Comparison of ENCODE assay signal across 1 cellular context in genomic region chr19:29665826-29666633, GRCh38.
TF ChIP-seq lines count a peak whose summit lies in the region.

No MANE protein-coding gene starts in this region.

TF ChIP-seq in HEK293, 187 proteins besides CTCF, POLR2A, EP300 and RAD21 (continued from another document and continues in another):
- TF ChIP-seq, protein P1, sequence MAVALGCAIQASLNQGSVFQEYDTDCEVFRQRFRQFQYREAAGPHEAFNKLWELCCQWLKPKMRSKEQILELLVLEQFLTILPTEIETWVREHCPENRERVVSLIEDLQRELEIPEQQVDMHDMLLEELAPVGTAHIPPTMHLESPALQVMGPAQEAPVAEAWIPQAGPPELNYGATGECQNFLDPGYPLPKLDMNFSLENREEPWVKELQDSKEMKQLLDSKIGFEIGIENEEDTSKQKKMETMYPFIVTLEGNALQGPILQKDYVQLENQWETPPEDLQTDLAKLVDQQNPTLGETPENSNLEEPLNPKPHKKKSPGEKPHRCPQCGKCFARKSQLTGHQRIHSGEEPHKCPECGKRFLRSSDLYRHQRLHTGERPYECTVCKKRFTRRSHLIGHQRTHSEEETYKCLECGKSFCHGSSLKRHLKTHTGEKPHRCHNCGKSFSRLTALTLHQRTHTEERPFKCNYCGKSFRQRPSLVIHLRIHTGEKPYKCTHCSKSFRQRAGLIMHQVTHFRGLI (tag by site-specific recombination; IDR thresholded peaks at IDR 0.05), result peak; percentile 70
- TF ChIP-seq ZNF423 (tag by site-specific recombination; IDR thresholded peaks at IDR 0.05) (no peak), ZNF112 (tag by site-specific recombination; IDR thresholded peaks at IDR 0.05) (no peak), KLF8 (tag by site-specific recombination; IDR thresholded peaks at IDR 0.05) (peak; percentile 56), KLF10 (tag by site-specific recombination; IDR thresholded peaks at IDR 0.05) (no peak), ZNF670 (tag by site-specific recombination; IDR thresholded peaks at IDR 0.05; ENCODE audit: low read depth) (no peak), ZNF341 (tag by site-specific recombination; IDR thresholded peaks at IDR 0.05; ENCODE audit: low read depth) (peak; percentile 4; the same call in 1 of the 2 replicates), TRIM28 (IDR thresholded peaks at IDR 0.05; ENCODE audit: borderline replicate concordance, low read length) (no peak), ZBTB48 (tag by site-specific recombination; IDR thresholded peaks at IDR 0.05) (peak; percentile 31; the same call in 1 of the 2 replicates), ZBTB44 (tag by site-specific recombination; IDR thresholded peaks at IDR 0.05) (no peak), GLI4 (tag by site-specific recombination; IDR thresholded peaks at IDR 0.05) (0 out of 2 replicates have a peak, but pooled peaks have one; percentile 1), ZNF350 (tag by site-specific recombination; IDR thresholded peaks at IDR 0.05) (no peak), ZNF549 (tag by site-specific recombination; IDR thresholded peaks at IDR 0.05) (no peak), ZNF23 (tag by site-specific recombination; IDR thresholded peaks at IDR 0.05; ENCODE audit: borderline replicate concordance) (no peak), ZNF664 (tag by site-specific recombination; IDR thresholded peaks at IDR 0.05) (no peak), ZBTB21 (tag by site-specific recombination; IDR thresholded peaks at IDR 0.05) (no peak), ZNF248 (tag by site-specific recombination; IDR thresholded peaks at IDR 0.05) (no peak), ZNF184 (tag by site-specific recombination; IDR thresholded peaks at IDR 0.05) (no peak), HOXC10 (CRISPR knock-in tag; IDR thresholded peaks at IDR 0.05) (no peak), OVOL3 (tag by site-specific recombination; IDR thresholded peaks at IDR 0.05) (no peak), ZNF10 (tag by site-specific recombination; IDR thresholded peaks at IDR 0.05) (no peak), ZNF514 (tag by site-specific recombination; IDR thresholded peaks at IDR 0.05) (no peak), ZNF585B (tag by site-specific recombination; IDR thresholded peaks at IDR 0.05) (no peak), ZNF335 (tag by site-specific recombination; conservative IDR thresholded peaks at IDR 0.05) (peak; percentile 85), ZNF843 (tag by site-specific recombination; IDR thresholded peaks at IDR 0.05) (no peak), HOXD13 (CRISPR knock-in tag; IDR thresholded peaks at IDR 0.05; ENCODE audit: borderline replicate concordance) (no peak), TSHZ1 (tag by site-specific recombination; IDR thresholded peaks at IDR 0.05; ENCODE audit: borderline replicate concordance) (no peak), ZNF791 (tag by site-specific recombination; IDR thresholded peaks at IDR 0.05) (no peak), ZFP69B (tag by site-specific recombination; IDR thresholded peaks at IDR 0.05) (no peak), ZNF391 (tag by site-specific recombination; IDR thresholded peaks at IDR 0.05; ENCODE audit: borderline replicate concordance, low read depth) (no peak), GLIS2 (tag by site-specific recombination; IDR thresholded peaks at IDR 0.05) (peak; percentile 78), ZNF202 (tag by site-specific recombination; IDR thresholded peaks at IDR 0.05; ENCODE audit: borderline replicate concordance) (no peak), ZNF571 (tag by site-specific recombination; IDR thresholded peaks at IDR 0.05) (no peak), ZBTB7A (tag by site-specific recombination; IDR thresholded peaks at IDR 0.05; ENCODE audit: low read depth) (no peak; the same call in none of the 2 replicates), ZNF768 (tag by site-specific recombination; IDR thresholded peaks at IDR 0.05) (no peak), INSM2 (tag by site-specific recombination; IDR thresholded peaks at IDR 0.05) (peak; percentile 3; the same call in 1 of the 2 replicates), ZNF747 (tag by site-specific recombination; IDR thresholded peaks at IDR 0.05) (no peak), ZFP37 (tag by site-specific recombination; IDR thresholded peaks at IDR 0.05) (no peak; the same call in 1 of the 2 replicates), KLF7 (tag by site-specific recombination; IDR thresholded peaks at IDR 0.05; ENCODE audit: borderline replicate concordance) (no peak), ZNF121 (tag by site-specific recombination; IDR thresholded peaks at IDR 0.05) (0 out of 2 replicates have a peak, but pooled peaks have one; percentile 24)
- TF ChIP-seq, protein P2, sequence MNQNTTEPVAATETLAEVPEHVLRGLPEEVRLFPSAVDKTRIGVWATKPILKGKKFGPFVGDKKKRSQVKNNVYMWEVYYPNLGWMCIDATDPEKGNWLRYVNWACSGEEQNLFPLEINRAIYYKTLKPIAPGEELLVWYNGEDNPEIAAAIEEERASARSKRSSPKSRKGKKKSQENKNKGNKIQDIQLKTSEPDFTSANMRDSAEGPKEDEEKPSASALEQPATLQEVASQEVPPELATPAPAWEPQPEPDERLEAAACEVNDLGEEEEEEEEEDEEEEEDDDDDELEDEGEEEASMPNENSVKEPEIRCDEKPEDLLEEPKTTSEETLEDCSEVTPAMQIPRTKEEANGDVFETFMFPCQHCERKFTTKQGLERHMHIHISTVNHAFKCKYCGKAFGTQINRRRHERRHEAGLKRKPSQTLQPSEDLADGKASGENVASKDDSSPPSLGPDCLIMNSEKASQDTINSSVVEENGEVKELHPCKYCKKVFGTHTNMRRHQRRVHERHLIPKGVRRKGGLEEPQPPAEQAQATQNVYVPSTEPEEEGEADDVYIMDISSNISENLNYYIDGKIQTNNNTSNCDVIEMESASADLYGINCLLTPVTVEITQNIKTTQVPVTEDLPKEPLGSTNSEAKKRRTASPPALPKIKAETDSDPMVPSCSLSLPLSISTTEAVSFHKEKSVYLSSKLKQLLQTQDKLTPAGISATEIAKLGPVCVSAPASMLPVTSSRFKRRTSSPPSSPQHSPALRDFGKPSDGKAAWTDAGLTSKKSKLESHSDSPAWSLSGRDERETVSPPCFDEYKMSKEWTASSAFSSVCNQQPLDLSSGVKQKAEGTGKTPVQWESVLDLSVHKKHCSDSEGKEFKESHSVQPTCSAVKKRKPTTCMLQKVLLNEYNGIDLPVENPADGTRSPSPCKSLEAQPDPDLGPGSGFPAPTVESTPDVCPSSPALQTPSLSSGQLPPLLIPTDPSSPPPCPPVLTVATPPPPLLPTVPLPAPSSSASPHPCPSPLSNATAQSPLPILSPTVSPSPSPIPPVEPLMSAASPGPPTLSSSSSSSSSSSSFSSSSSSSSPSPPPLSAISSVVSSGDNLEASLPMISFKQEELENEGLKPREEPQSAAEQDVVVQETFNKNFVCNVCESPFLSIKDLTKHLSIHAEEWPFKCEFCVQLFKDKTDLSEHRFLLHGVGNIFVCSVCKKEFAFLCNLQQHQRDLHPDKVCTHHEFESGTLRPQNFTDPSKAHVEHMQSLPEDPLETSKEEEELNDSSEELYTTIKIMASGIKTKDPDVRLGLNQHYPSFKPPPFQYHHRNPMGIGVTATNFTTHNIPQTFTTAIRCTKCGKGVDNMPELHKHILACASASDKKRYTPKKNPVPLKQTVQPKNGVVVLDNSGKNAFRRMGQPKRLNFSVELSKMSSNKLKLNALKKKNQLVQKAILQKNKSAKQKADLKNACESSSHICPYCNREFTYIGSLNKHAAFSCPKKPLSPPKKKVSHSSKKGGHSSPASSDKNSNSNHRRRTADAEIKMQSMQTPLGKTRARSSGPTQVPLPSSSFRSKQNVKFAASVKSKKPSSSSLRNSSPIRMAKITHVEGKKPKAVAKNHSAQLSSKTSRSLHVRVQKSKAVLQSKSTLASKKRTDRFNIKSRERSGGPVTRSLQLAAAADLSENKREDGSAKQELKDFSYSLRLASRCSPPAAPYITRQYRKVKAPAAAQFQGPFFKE (tag by site-specific recombination; IDR thresholded peaks at IDR 0.05; ENCODE audit: borderline replicate concordance), result peak; percentile 94; the same call in 1 of the 2 replicates
- TF ChIP-seq, protein P3, sequence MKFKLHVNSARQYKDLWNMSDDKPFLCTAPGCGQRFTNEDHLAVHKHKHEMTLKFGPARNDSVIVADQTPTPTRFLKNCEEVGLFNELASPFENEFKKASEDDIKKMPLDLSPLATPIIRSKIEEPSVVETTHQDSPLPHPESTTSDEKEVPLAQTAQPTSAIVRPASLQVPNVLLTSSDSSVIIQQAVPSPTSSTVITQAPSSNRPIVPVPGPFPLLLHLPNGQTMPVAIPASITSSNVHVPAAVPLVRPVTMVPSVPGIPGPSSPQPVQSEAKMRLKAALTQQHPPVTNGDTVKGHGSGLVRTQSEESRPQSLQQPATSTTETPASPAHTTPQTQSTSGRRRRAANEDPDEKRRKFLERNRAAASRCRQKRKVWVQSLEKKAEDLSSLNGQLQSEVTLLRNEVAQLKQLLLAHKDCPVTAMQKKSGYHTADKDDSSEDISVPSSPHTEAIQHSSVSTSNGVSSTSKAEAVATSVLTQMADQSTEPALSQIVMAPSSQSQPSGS (tag by site-specific recombination; IDR thresholded peaks at IDR 0.05; ENCODE audit: low read depth), result no peak
- TF ChIP-seq, protein P4, sequence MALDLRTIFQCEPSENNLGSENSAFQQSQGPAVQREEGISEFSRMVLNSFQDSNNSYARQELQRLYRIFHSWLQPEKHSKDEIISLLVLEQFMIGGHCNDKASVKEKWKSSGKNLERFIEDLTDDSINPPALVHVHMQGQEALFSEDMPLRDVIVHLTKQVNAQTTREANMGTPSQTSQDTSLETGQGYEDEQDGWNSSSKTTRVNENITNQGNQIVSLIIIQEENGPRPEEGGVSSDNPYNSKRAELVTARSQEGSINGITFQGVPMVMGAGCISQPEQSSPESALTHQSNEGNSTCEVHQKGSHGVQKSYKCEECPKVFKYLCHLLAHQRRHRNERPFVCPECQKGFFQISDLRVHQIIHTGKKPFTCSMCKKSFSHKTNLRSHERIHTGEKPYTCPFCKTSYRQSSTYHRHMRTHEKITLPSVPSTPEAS (tag by site-specific recombination; IDR thresholded peaks at IDR 0.05), result no peak
- TF ChIP-seq, protein P5, sequence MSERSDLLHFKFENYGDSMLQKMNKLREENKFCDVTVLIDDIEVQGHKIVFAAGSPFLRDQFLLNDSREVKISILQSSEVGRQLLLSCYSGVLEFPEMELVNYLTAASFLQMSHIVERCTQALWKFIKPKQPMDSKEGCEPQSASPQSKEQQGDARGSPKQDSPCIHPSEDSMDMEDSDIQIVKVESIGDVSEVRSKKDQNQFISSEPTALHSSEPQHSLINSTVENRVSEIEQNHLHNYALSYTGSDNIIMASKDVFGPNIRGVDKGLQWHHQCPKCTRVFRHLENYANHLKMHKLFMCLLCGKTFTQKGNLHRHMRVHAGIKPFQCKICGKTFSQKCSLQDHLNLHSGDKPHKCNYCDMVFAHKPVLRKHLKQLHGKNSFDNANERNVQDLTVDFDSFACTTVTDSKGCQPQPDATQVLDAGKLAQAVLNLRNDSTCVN (tag by site-specific recombination; optimal IDR thresholded peaks at IDR 0.05), result peak; percentile 38
- TF ChIP-seq, protein P6, sequence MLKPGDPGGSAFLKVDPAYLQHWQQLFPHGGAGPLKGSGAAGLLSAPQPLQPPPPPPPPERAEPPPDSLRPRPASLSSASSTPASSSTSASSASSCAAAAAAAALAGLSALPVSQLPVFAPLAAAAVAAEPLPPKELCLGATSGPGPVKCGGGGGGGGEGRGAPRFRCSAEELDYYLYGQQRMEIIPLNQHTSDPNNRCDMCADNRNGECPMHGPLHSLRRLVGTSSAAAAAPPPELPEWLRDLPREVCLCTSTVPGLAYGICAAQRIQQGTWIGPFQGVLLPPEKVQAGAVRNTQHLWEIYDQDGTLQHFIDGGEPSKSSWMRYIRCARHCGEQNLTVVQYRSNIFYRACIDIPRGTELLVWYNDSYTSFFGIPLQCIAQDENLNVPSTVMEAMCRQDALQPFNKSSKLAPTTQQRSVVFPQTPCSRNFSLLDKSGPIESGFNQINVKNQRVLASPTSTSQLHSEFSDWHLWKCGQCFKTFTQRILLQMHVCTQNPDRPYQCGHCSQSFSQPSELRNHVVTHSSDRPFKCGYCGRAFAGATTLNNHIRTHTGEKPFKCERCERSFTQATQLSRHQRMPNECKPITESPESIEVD (tag by site-specific recombination; IDR thresholded peaks at IDR 0.05), result no peak
